ENCODE assay signal across 10 cellular contexts in genomic region chr5:117209479-117209878, GRCh38.
"Had no signal": no experiment of that assay in that cellular context is flagged by ENCODE, and none has a peak within 500 bp of the region (broad histone marks: within the 10 kb centered on the region; RNA-seq: fewer than 3 reads in every experiment).

No MANE protein-coding gene starts in this region.

- H3K9me3 ChIP-seq: HAP-1 had no signal

- H3K4me3 ChIP-seq: GM23248, GM23338, HAP-1 had no signal

- H3K27ac ChIP-seq: GM23248 had no signal

- H3K9ac ChIP-seq: GM23248 had no signal

- ATAC-seq: GM23338, HCT116 had no signal

- DNase-seq: GM23248, GOT3, H7, H9, HCEC 1CT, HFFc6 had no signal

- H3K4me2 ChIP-seq: GM23338 had no signal

- H2AFZ ChIP-seq: GM23248, GM23338 had no signal

- H3K36me3 ChIP-seq: HAP-1 had no signal

- H3K4me1 ChIP-seq: HAP-1 had no signal

- FAIRE-seq: H54 had no signal
